Comparison of ENCODE assay signal across 23 cellular contexts in genomic region chr11:126500981-126501380, GRCh38.
DNase-seq lines count a peak whose midpoint lies in the region; ATAC-seq, FAIRE-seq and TF ChIP-seq lines count a peak whose summit lies in the region.
"Had no signal": no experiment of that assay in that cellular context is flagged by ENCODE, and none has a peak within 500 bp of the region (broad histone marks: within the 10 kb centered on the region; RNA-seq: fewer than 3 reads in every experiment).

No MANE protein-coding gene starts in this region.

- H3K9me3 ChIP-seq in right cardiac atrium (ENCODE audit: control insufficient read depth, low read length) (no peaks in the 10 kb centered on the region), H1 (ENCODE audit: insufficient read depth in 2 of 2, low read depth in 1 of 2, low read length in 1 of 2) (no peaks in the 10 kb centered on the region), upper lobe of right lung (no peaks in the 10 kb centered on the region)
- H3K9me3 ChIP-seq: BE2C, HAP-1 had no signal

- H3K9me3 Mint-ChIP-seq in neural crest cell, result no peaks in the 10 kb centered on the region

- CTCF ChIA-PET in H1 (lab: Charles Lee; ENCODE audit: partially characterized antibody), result interaction anchor here (0.7 to 2.4 kb wide), 9 partner anchors 11 to 489 kb away, joined by 3 to 8 read pairs (median 3); no protein-coding TSS in a partner anchor

- no peak overlapping the region for H3K56ac ChIP-seq in H1 (replicated peaks; ENCODE audit: insufficient read length, low read depth, low read length)

- H3K14ac ChIP-seq in H1 (ENCODE audit: insufficient read length), result no peak overlapping the region

- no peak overlapping the region; the same call in 1 of the 2 replicates for H2BK5ac ChIP-seq in H1 (ENCODE audit: low read depth, low read length)

- no peak overlapping the region for H4K5ac ChIP-seq in H1 (ENCODE audit: insufficient read length, low read depth, low read length)

- H3K4me3 ChIP-seq in right cardiac atrium (ENCODE audit: low read length), result no peak overlapping the region
- no peak overlapping the region for H3K4me3 ChIP-seq in H1 (ENCODE audit: extremely low read depth in 1 of 4, insufficient read depth in 2 of 4, low read depth in 3 of 4, low read length in 4 of 4)
- H3K4me3 ChIP-seq in upper lobe of right lung, result no peak overlapping the region
- H3K4me3 ChIP-seq: HAP-1, K562 had no signal

- H3K4me1 ChIP-seq in right cardiac atrium (ENCODE audit: control insufficient read depth, insufficient read depth, low read length) (no peaks in the 10 kb centered on the region), H1 (replicated peaks in 1 of 4; ENCODE audit: control insufficient read depth in 3 of 4, insufficient read depth in 4 of 4, low read length in 3 of 4) (peaks cover 2 to 22% (median 6%) of the 10 kb centered on the region in 4 experiments), upper lobe of right lung (no peaks in the 10 kb centered on the region)
- H3K4me1 ChIP-seq: Caco-2, HAP-1 had no signal

- H3K4me2 ChIP-seq in H1 (ENCODE audit: insufficient read depth in 1 of 2, low read depth in 2 of 2, low read length in 2 of 2), result no peak overlapping the region; a peak in 1 of 4 replicates

- no peak for FAIRE-seq in H1 (lab: Jason Lieb, UNC)
- FAIRE-seq: A204.1, D721Med, G401.6, GM12892, GM18507, HTR-8/SVneo, K562 had no signal

- no peak overlapping the region for H3K4ac ChIP-seq in H1 (replicated peaks; ENCODE audit: insufficient read length, low read depth, low read length)

- peak overlapping the region; percentile 32 for H4K91ac ChIP-seq in H1 (replicated peaks; ENCODE audit: insufficient read length, low read length)

- no peak overlapping the region for H3K4me3 Mint-ChIP-seq in neural crest cell
- H3K4me3 Mint-ChIP-seq: CD4-positive, alpha-beta T cell had no signal

- peak overlapping the region; percentile 82 for H3K27ac Mint-ChIP-seq in neural crest cell (ENCODE audit: unreplicated experiment)
- H3K27ac Mint-ChIP-seq: CD4-positive, alpha-beta T cell had no signal

- H3K79me1 ChIP-seq in H1 (ENCODE audit: low read depth, low read length), result 0 out of 2 replicates have a peak, but pooled peaks cover 3% of the 10 kb centered on the region

- H2BK15ac ChIP-seq in H1 (ENCODE audit: low read length), result no peak overlapping the region

- intact Hi-C loops in cardiac septum (cut with DNase I), result no loop called here
- intact Hi-C loops in right cardiac atrium (cut with DNase I), result no loop called here
- intact Hi-C loops in upper lobe of right lung (cut with DNase I), result no loop called here

- H2BK12ac ChIP-seq in H1 (ENCODE audit: low read depth, low read length), result 0 out of 2 replicates have a peak overlapping the region, but pooled peaks have one; percentile 33

- no peak for TF ChIP-seq EP300 in H1 (IDR thresholded peaks at IDR 0.05; ENCODE audit: borderline replicate concordance in 1 of 2, low read depth in 2 of 2, low read length in 2 of 2)

- no peaks in the 10 kb centered on the region for H3K79me2 ChIP-seq in H1 (ENCODE audit: control insufficient read depth in 1 of 2, insufficient read depth in 2 of 2, low read length in 2 of 2)

- 57% methylated on average over 10 of the region's 10 CpGs for WGBS in right cardiac atrium
- WGBS in H1 (ENCODE audit: extremely low coverage in 1 of 2, insufficient coverage in 1 of 2, insufficient read length in 1 of 2, insufficient replicate concordance in 2 of 2, low coverage in 1 of 2, low lambda C conversion rate in 2 of 2, missing lambda C conversion rate in 1 of 2), 2 experiments, result 85% methylated on average over 10 of the region's 10 CpGs; no CpG with 5 or more reads in 1 of the 2 experiments

- no peak for TF ChIP-seq CTCF in H1 (IDR thresholded peaks at IDR 0.05; ENCODE audit: control extremely low read depth in 1 of 3, insufficient read depth in 1 of 3, low read depth in 1 of 3, low read length in 3 of 3)
- no peak for TF ChIP-seq CTCF in neural crest cell (conservative IDR thresholded peaks at IDR 0.05)
- TF ChIP-seq CTCF in upper lobe of right lung (IDR thresholded peaks at IDR 0.05), result no peak

- H2BK120ac ChIP-seq in H1 (replicated peaks; ENCODE audit: low read depth, low read length), result no peak overlapping the region

- H3K9ac ChIP-seq in H1 (replicated peaks in 1 of 4; ENCODE audit: extremely low read depth in 1 of 4, low read depth in 3 of 4, low read length in 3 of 4), result no peak overlapping the region

- H2AK5ac ChIP-seq in H1 (ENCODE audit: low read depth, low read length), result peak overlapping the region; percentile 91; the same call in 1 of the 2 replicates

- no peak for TF ChIP-seq POLR2A in H1 (IDR thresholded peaks at IDR 0.05; ENCODE audit: control extremely low read depth in 1 of 2, low read depth in 2 of 2, low read length in 2 of 2)

- no peak for TF ChIP-seq RAD21 in H1 (IDR thresholded peaks at IDR 0.05 in 1 of 2, conservative IDR thresholded peaks at IDR 0.05 in 1 of 2; ENCODE audit: low read depth in 2 of 2, low read length in 2 of 2)

- no peak overlapping the region for H2BK20ac ChIP-seq in H1 (ENCODE audit: low read length)

- no peak overlapping the region for H4K8ac ChIP-seq in H1 (ENCODE audit: extremely low read depth, insufficient read depth, low read length)

- no peak overlapping the region; the same call in 1 of the 2 replicates for H3K18ac ChIP-seq in H1 (ENCODE audit: extremely low read depth, low read length)

- H3K27ac ChIP-seq in right cardiac atrium (ENCODE audit: low read length) (no peak overlapping the region), H1 (ENCODE audit: low read depth, low read length) (no peak overlapping the region), upper lobe of right lung (no peak overlapping the region)
- H3K27ac ChIP-seq: HL-60 had no signal

- H3K23me2 ChIP-seq in H1 (ENCODE audit: low read depth, low read length), result no peaks in the 10 kb centered on the region

- no peak overlapping the region for H2AFZ ChIP-seq in H1 (ENCODE audit: low read length)

- ATAC-seq in right cardiac atrium (no peak), upper lobe of right lung (no peak), HG02970 (IDR thresholded peaks at IDR 0.05; ENCODE audit: low FRiP score, unreplicated experiment) (no peak), GM18858 (IDR thresholded peaks at IDR 0.05; ENCODE audit: unreplicated experiment) (no peak)
- ATAC-seq: K562 had no signal

- POLR2A ChIA-PET in H1 (lab: Charles Lee; ENCODE audit: partially characterized antibody), result interaction anchor here (0.9 kb wide), 1 partner anchor 17 kb away, joined by 4 read pairs; no protein-coding TSS in a partner anchor

- H4K20me1 ChIP-seq in H1 (replicated peaks in 1 of 2; ENCODE audit: control insufficient read depth in 1 of 2, insufficient read depth in 2 of 2, low read length in 2 of 2), result no peaks in the 10 kb centered on the region

- H3K27me3 Mint-ChIP-seq in neural crest cell (ENCODE audit: low read depth), result no peaks in the 10 kb centered on the region

- H3K36me3 ChIP-seq in H1 (ENCODE audit: control insufficient read depth in 2 of 4, insufficient read depth in 4 of 4, low read length in 3 of 4) (no peaks in the 10 kb centered on the region), upper lobe of right lung (no peaks in the 10 kb centered on the region)
- H3K36me3 ChIP-seq: BE2C, HAP-1 had no signal

- H3K4me1 Mint-ChIP-seq in neural crest cell, result peaks cover under 1% of the 10 kb centered on the region

- peak; percentile 56 for DNase-seq in cardiac septum (ENCODE audit: low spot score)
- DNase-seq in right cardiac atrium, result no peak
- no peak for DNase-seq in H1 (ENCODE audit: low read depth in 1 of 2, low spot score in 2 of 2)
- no peak for DNase-seq in neural crest cell (ENCODE audit: low read depth, low spot score)
- peak; percentile 35 for DNase-seq in upper lobe of right lung
- DNase-seq in NCI-H69 (lab: John Stamatoyannopoulos, UW), result no peak
- DNase-seq: ACHN; BE2C; C1 segment of cervical spinal cord; Caco-2; CD4-positive, alpha-beta T cell; IMR-90 had no signal

- H3K27me3 ChIP-seq in right cardiac atrium (ENCODE audit: control insufficient read depth, insufficient read depth) (peaks cover 2% of the 10 kb centered on the region), H1 (replicated peaks in 1 of 4; ENCODE audit: control insufficient read depth in 3 of 4, extremely low read depth in 1 of 4, insufficient read depth in 3 of 4, low read length in 3 of 4) (no peaks in the 10 kb centered on the region), upper lobe of right lung (peaks cover 7% of the 10 kb centered on the region)
- H3K27me3 ChIP-seq: BE2C had no signal

- no peak overlapping the region for H3K23ac ChIP-seq in H1 (ENCODE audit: insufficient read length)

- H3K36me3 Mint-ChIP-seq in neural crest cell (ENCODE audit: low read depth), result no peaks in the 10 kb centered on the region

TF ChIP-seq in H1, 55 proteins besides CTCF, POLR2A, EP300 and RAD21 (continues in another document):
- TF ChIP-seq SIX5 (IDR thresholded peaks at IDR 0.05; ENCODE audit: low read depth, low read length) (no peak), JUN (IDR thresholded peaks at IDR 0.05; ENCODE audit: low read depth, low read length) (no peak), PHF8 (conservative IDR thresholded peaks at IDR 0.05; ENCODE audit: low read depth, low read length) (no peak), TBP (IDR thresholded peaks at IDR 0.05; ENCODE audit: low read depth, low read length) (no peak), TEAD4 (IDR thresholded peaks at IDR 0.05; ENCODE audit: low read depth, low read length) (no peak), ATF2 (IDR thresholded peaks at IDR 0.05; ENCODE audit: low read length) (no peak), RFX5 (IDR thresholded peaks at IDR 0.05; ENCODE audit: borderline replicate concordance, low read depth, low read length) (no peak), BCL11A (IDR thresholded peaks at IDR 0.05; ENCODE audit: low read depth in 2 of 2, low read length in 2 of 2) (no peak)

Comparison
In these comparisons a context has a peak if more than half of its experiments do, and no peak if none do; other contexts are left out.
1. DNase-seq: peak in cardiac septum (single experiment) and upper lobe of right lung (single experiment); none in right cardiac atrium (0 of 3), H1 (0 of 2), neural crest cell (single experiment) and NCI-H69 (single experiment).